In the genomic region with DNA sequence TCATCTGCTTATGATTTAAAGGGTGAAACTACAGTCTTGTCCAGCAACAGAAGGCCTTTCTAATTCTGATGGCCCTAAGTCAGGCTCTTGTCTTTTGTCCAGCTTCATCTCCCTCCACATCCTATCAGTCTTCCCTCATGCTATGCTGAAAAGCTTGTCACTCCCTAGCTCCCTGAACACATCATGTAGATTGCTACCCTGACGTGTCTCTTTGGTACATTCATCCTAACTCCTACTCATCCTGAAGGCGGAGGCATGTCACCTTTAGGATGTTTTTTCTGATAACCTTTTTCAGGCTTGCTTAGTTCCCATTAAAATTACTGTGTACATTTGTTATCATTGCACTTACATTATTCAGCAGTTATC, we compare ENCODE assay signal across 1 cellular context.
TF ChIP-seq lines count a peak whose summit lies in the region.

No MANE protein-coding gene starts in this region.

TF ChIP-seq in K562, 482 proteins besides CTCF, POLR2A, EP300 and RAD21 (continued from another document):
- no peak for TF ChIP-seq ZC3H8 (IDR thresholded peaks at IDR 0.05)
- no peak for TF ChIP-seq ZNF695 (CRISPR knock-in tag; IDR thresholded peaks at IDR 0.05)
- TF ChIP-seq, protein P1, sequence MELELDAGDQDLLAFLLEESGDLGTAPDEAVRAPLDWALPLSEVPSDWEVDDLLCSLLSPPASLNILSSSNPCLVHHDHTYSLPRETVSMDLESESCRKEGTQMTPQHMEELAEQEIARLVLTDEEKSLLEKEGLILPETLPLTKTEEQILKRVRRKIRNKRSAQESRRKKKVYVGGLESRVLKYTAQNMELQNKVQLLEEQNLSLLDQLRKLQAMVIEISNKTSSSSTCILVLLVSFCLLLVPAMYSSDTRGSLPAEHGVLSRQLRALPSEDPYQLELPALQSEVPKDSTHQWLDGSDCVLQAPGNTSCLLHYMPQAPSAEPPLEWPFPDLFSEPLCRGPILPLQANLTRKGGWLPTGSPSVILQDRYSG (tag; conservative IDR thresholded peaks at IDR 0.05; ENCODE audit: low read depth), result no peak
- TF ChIP-seq NR2F6 (CRISPR knock-in tag; IDR thresholded peaks at IDR 0.05), result no peak
- TF ChIP-seq FOXJ3 (CRISPR knock-in tag; IDR thresholded peaks at IDR 0.05), result no peak
- TF ChIP-seq MEF2D (tag; conservative IDR thresholded peaks at IDR 0.05; ENCODE audit: low read depth), result no peak
- TF ChIP-seq BRCA1 (IDR thresholded peaks at IDR 0.05), result no peak
- TF ChIP-seq BRCA1 (CRISPR knock-in tag; IDR thresholded peaks at IDR 0.05), result no peak
- TF ChIP-seq ZNF24 (IDR thresholded peaks at IDR 0.05), result no peak
- peak; percentile 80 for TF ChIP-seq EGR1 (conservative IDR thresholded peaks at IDR 0.05)
- TF ChIP-seq JUND (IDR thresholded peaks at IDR 0.05; ENCODE audit: borderline replicate concordance, low read depth, low read length), result peak; percentile 35; the same call in 1 of the 2 replicates
- TF ChIP-seq JUND (tag; IDR thresholded peaks at IDR 0.05; ENCODE audit: borderline replicate concordance, low read depth, low read length), result no peak
- no peak for TF ChIP-seq CHD1 (IDR thresholded peaks at IDR 0.05; ENCODE audit: low read length)
- no peak for TF ChIP-seq DPF2 (IDR thresholded peaks at IDR 0.05)
- TF ChIP-seq MED1 (CRISPR knock-in tag; IDR thresholded peaks at IDR 0.05; ENCODE audit: borderline replicate concordance), result no peak
- no peak for TF ChIP-seq L3MBTL2 (IDR thresholded peaks at IDR 0.05)
